In the genomic region with DNA sequence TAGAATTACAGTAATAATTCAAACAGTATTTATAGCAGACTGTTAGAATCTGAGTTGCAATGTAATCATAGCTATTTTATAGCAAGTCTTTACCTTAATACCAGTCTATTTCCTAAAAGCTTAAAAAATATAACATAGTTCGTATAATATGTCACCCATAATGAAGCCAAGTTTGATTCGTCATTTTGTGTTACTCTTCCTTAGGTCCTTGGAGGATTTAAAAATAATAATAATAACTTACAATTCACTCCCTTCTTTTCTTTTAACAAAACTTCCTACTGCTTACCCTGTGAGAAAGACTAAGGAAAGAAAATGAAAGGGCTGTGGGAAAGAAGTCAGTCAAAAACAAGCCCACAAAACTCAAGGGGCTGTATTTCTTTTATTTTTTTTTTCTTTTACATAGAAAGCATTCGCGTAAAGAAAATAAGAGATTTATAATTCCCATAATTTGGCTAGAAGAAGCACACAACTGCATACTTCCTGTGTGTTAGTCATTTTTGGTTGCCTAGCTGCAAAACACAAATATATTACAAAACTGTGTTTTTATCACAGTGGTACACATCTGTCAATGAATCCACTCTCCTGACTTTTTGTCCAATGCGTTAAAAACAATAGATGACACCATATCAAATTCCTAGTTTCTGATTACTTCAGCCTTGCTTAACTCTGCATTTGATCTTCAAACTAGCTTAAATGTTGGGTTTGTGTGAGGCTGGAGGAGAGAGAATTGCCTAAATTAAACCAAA, we compare ENCODE assay signal across 1 cellular context.
TF ChIP-seq lines count a peak whose summit lies in the region.

No MANE protein-coding gene starts in this region.

TF ChIP-seq in HepG2, 621 proteins besides CTCF, POLR2A, EP300 and RAD21:
- TF ChIP-seq, protein P1, sequence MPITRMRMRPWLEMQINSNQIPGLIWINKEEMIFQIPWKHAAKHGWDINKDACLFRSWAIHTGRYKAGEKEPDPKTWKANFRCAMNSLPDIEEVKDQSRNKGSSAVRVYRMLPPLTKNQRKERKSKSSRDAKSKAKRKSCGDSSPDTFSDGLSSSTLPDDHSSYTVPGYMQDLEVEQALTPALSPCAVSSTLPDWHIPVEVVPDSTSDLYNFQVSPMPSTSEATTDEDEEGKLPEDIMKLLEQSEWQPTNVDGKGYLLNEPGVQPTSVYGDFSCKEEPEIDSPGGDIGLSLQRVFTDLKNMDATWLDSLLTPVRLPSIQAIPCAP (CRISPR knock-in tag; IDR thresholded peaks at IDR 0.05; ENCODE audit: low read depth): no peak
- TF ChIP-seq NBN (conservative IDR thresholded peaks at IDR 0.05): no peak
- TF ChIP-seq, protein P2, sequence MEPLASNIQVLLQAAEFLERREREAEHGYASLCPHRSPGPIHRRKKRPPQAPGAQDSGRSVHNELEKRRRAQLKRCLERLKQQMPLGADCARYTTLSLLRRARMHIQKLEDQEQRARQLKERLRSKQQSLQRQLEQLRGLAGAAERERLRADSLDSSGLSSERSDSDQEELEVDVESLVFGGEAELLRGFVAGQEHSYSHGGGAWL (CRISPR knock-in tag; IDR thresholded peaks at IDR 0.05): no peak
- TF ChIP-seq ZNF432 (CRISPR knock-in tag; IDR thresholded peaks at IDR 0.05; ENCODE audit: borderline replicate concordance): no peak
